Comparison of ENCODE assay signal across 8 cellular contexts in genomic region chr1:148748563-148749334, GRCh38. TPM values are rescaled to one million over a fixed set of nuclear protein-coding genes. Genes with fewer than 3 reads are reported as not detected.
A peak's percentile ranks its signal among the peaks of the same experiment; 100 is the strongest.
DNase-seq lines count a peak whose midpoint lies in the region; ATAC-seq, FAIRE-seq and TF ChIP-seq lines count a peak whose summit lies in the region.
"Not testable (repeated sequence)": the region's sequence is repeated elsewhere in the genome, so short reads cannot be mapped to it uniquely, and the experiment has no call there.

Gene NUDT4B (plus strand): TSS chr1:148748774. CDS start chr1:148748953, 179 bp downstream.

- CTCF ChIA-PET in endothelial cell of umbilical vein (lab: Charles Lee): not testable (repeated sequence)

- H3K36me3 ChIP-seq in endothelial cell of umbilical vein (ENCODE audit: control insufficient read depth in 2 of 2, extremely low read depth in 1 of 2, insufficient read depth in 2 of 2, low read length in 2 of 2); lower lobe of right lung: not testable (repeated sequence)

- not testable (repeated sequence) for TF ChIP-seq CTCF in endothelial cell of umbilical vein (IDR thresholded peaks at IDR 0.05; ENCODE audit: extremely low read depth in 1 of 2, insufficient read depth in 1 of 2, low read depth in 1 of 2, low read length in 2 of 2); lower lobe of right lung (IDR thresholded peaks at IDR 0.05)

- not testable (repeated sequence) for H3K79me2 ChIP-seq in endothelial cell of umbilical vein (ENCODE audit: control insufficient read depth, insufficient read depth, low read length)

- POLR2A ChIA-PET in endothelial cell of umbilical vein (lab: Charles Lee): not testable (repeated sequence)

- not testable (repeated sequence) for TF ChIP-seq POLR2A in endothelial cell of umbilical vein (IDR thresholded peaks at IDR 0.05; ENCODE audit: low read depth, low read length)

- H4K20me1 ChIP-seq in endothelial cell of umbilical vein (replicated peaks; ENCODE audit: control insufficient read depth, extremely low read depth, insufficient read depth, low read length): not testable (repeated sequence)

- not testable (repeated sequence) for H3K9me1 ChIP-seq in endothelial cell of umbilical vein (replicated peaks; ENCODE audit: control insufficient read depth, extremely low read depth, insufficient read depth, low read length)

- not testable (repeated sequence) for H3K9me3 ChIP-seq in endothelial cell of umbilical vein (replicated peaks; ENCODE audit: control insufficient read depth, insufficient read depth, low read length); lower lobe of right lung

- H3K4me1 ChIP-seq in endothelial cell of umbilical vein (ENCODE audit: control insufficient read depth, extremely low read depth, insufficient read depth, low read length); lower lobe of right lung: not testable (repeated sequence)

- ATAC-seq in GM21360 (IDR thresholded peaks at IDR 0.05; ENCODE audit: unreplicated experiment) (peak; percentile 46), HG02678 (IDR thresholded peaks at IDR 0.05; ENCODE audit: unreplicated experiment) (peak; percentile 46), HG03342 (IDR thresholded peaks at IDR 0.05; ENCODE audit: unreplicated experiment) (peak; percentile 40), SK-N-SH treated with all-trans-retinoic acid at 6 μM for 48 hours (peak; percentile 83), lower lobe of right lung (peak; percentile 85 to 89)
- ATAC-seq in stimulated activated naive CD8-positive, alpha-beta T cell treated with anti-CD3 and anti-CD28 coated beads, Interleukin-15, amount 100 ng/mL, for 72 hours: peak; percentile 83

- dilution Hi-C loops in endothelial cell of umbilical vein (cut with MboI; ENCODE audit: extremely low pct_ligation_motif_present, low sequenced_read_pairs): not testable (repeated sequence)

- H2AFZ ChIP-seq in endothelial cell of umbilical vein (ENCODE audit: low read depth, low read length): not testable (repeated sequence)

- not testable (repeated sequence) for H3K27me3 Mint-ChIP-seq in stimulated activated naive CD8-positive, alpha-beta T cell treated with anti-CD3 and anti-CD28 coated beads, Interleukin-15, amount 100 ng/mL, for 72 hours

- not testable (repeated sequence) for H3K27ac ChIP-seq in endothelial cell of umbilical vein (ENCODE audit: insufficient read depth, low read depth, low read length); lower lobe of right lung

- not testable (repeated sequence) for H3K4me2 ChIP-seq in endothelial cell of umbilical vein (ENCODE audit: insufficient read depth, low read length)

- not testable (repeated sequence) for DNase-seq in GM18507 (ENCODE audit: extremely low spot score, insufficient read length, low read depth); endothelial cell of umbilical vein (ENCODE audit: low read depth, low spot score); lower lobe of right lung; stimulated activated naive CD8-positive, alpha-beta T cell treated with anti-CD3 and anti-CD28 coated beads, Interleukin-15, amount 100 ng/mL, for 72 hours

- not testable (repeated sequence) for H3K9me3 Mint-ChIP-seq in stimulated activated naive CD8-positive, alpha-beta T cell treated with anti-CD3 and anti-CD28 coated beads, Interleukin-15, amount 100 ng/mL, for 72 hours

- BruUV-seq in endothelial cell of umbilical vein (replicated peaks; lab: Mats Ljungman, UMichigan): TSS peak; percentile 33

- H3K9ac ChIP-seq in endothelial cell of umbilical vein (replicated peaks; ENCODE audit: extremely low read depth, insufficient read depth, low read length): not testable (repeated sequence)

- not testable (repeated sequence) for H3K27ac Mint-ChIP-seq in stimulated activated naive CD8-positive, alpha-beta T cell treated with anti-CD3 and anti-CD28 coated beads, Interleukin-15, amount 100 ng/mL, for 72 hours

- not testable (repeated sequence) for H3K4me1 Mint-ChIP-seq in stimulated activated naive CD8-positive, alpha-beta T cell treated with anti-CD3 and anti-CD28 coated beads, Interleukin-15, amount 100 ng/mL, for 72 hours

- not testable (repeated sequence) for H3K27me3 ChIP-seq in endothelial cell of umbilical vein (ENCODE audit: control insufficient read depth in 2 of 2, insufficient read depth in 2 of 2, low read length in 2 of 2); lower lobe of right lung (ENCODE audit: low read depth)

- FAIRE-seq in GM18507 (lab: Jason Lieb, UNC) (peak; percentile 26), endothelial cell of umbilical vein (lab: Jason Lieb, UNC) (peak; percentile 47)

- not testable (repeated sequence) for H3K4me3 Mint-ChIP-seq in stimulated activated naive CD8-positive, alpha-beta T cell treated with anti-CD3 and anti-CD28 coated beads, Interleukin-15, amount 100 ng/mL, for 72 hours

- not testable (repeated sequence) for H3K4me3 ChIP-seq in endothelial cell of umbilical vein (replicated peaks in 1 of 3; ENCODE audit: insufficient read depth in 1 of 3, low read depth in 1 of 3, low read length in 3 of 3); lower lobe of right lung

- intact Hi-C loops in endothelial cell of umbilical vein (cut with micrococcal nuclease); lower lobe of right lung (cut with DNase I): not testable (repeated sequence)

RNA-seq across cellular contexts. Expression of gene NUDT4B, which starts in this region (rescaled TPM):
- 1.7 TPM in 1 of 2 replicates, not detected in the other for total RNA-seq in endothelial cell of umbilical vein
- 34.5 and 39.0 TPM in 2 replicates for polyA plus RNA-seq in endothelial cell of umbilical vein
- polyA plus RNA-seq in endothelial cell of umbilical vein (2011; cell fraction: cytosol; rRNA removed): 51.6 and 67.5 TPM in 2 replicates
- polyA plus RNA-seq in endothelial cell of umbilical vein (2011; cell fraction: nucleus; rRNA removed): 19.9 and 28.0 TPM in 2 replicates
- 6.2 and 6.7 TPM in 2 replicates for polyA plus RNA-seq in endothelial cell of umbilical vein (2012)
- 52.2 and 69.2 TPM in 2 replicates for polyA minus RNA-seq in endothelial cell of umbilical vein
- polyA minus RNA-seq in endothelial cell of umbilical vein (2011; cell fraction: cytosol; rRNA and poly(A)+ RNA removed): 4.8 TPM
- 6.0 and 9.3 TPM in 2 replicates for polyA minus RNA-seq in endothelial cell of umbilical vein (2011; cell fraction: nucleus; rRNA and poly(A)+ RNA removed)
- not detected for total RNA-seq in lower lobe of right lung

Comparison
In these comparisons a context has a peak if more than half of its experiments do, and no peak if none do; other contexts are left out.
1. Peak in ATAC-seq in lower lobe of right lung; RNA of the gene not detected or under 1 TPM.